ENCODE assay signal across 16 cellular contexts in genomic region chr13:110337287-110337686, GRCh38. TPM values are rescaled to one million over a fixed set of nuclear protein-coding genes. Genes with fewer than 3 reads are reported as not detected.
DNase-seq lines count a peak whose midpoint lies in the region; ATAC-seq, FAIRE-seq and TF ChIP-seq lines count a peak whose summit lies in the region.
"Had no signal": no experiment of that assay in that cellular context is flagged by ENCODE, and none has a peak within 500 bp of the region (broad histone marks: within the 10 kb centered on the region; RNA-seq: fewer than 3 reads in every experiment).

No MANE protein-coding gene starts in this region.

- ATAC-seq in RWPE2 (ENCODE audit: low read depth) (no peak), HG02884 (IDR thresholded peaks at IDR 0.05; ENCODE audit: unreplicated experiment) (no peak)
- ATAC-seq: activated CD4-positive, alpha-beta T cell treated with anti-CD3 and anti-CD28 coated beads for 36 hours had no signal

- peaks cover 13% of the 10 kb centered on the region for H3K27me3 Mint-ChIP-seq in endothelial cell (ENCODE audit: unreplicated experiment)

- DNase-seq in RWPE2 (ENCODE audit: low spot score): no peak
- DNase-seq in endothelial cell (ENCODE audit: low spot score): no peak
- no peak for DNase-seq in dorsolateral prefrontal cortex
- DNase-seq in SIG-M5 (lab: John Stamatoyannopoulos, UW): no peak
- no peak for DNase-seq in GM19239 (ENCODE audit: insufficient read length, low spot score)
- DNase-seq: activated CD4-positive, alpha-beta T cell treated with anti-CD3 and anti-CD28 coated beads for 36 hours; CD8-positive, alpha-beta memory T cell; Karpas-422; NCI-H1417 treated with DMSO at 0.1 percent for 48 hours; NCI-H345; NK-92 treated with Interleukin-12 subunit alpha and Interleukin-12 subunit beta, amount 100 ng/mL, for 24 hours had no signal

- intact Hi-C loops in dorsolateral prefrontal cortex (cut with DNase I): no loop called here

- peaks cover 89% of the 10 kb centered on the region for H3K4me1 Mint-ChIP-seq in endothelial cell (ENCODE audit: unreplicated experiment)

- H3K4me3 ChIP-seq in RWPE2 (ENCODE audit: severe bottlenecking) (no peak overlapping the region), mesodermal cell (ENCODE audit: extremely low read depth, insufficient read depth, low read length, poor library complexity, severe bottlenecking) (no peak overlapping the region), skeletal muscle tissue (ENCODE audit: low read length in 3 of 3) (no peak overlapping the region), dorsolateral prefrontal cortex (no peak overlapping the region)

- H3K36me3 Mint-ChIP-seq in endothelial cell (ENCODE audit: low read depth, unreplicated experiment): peaks cover 48% of the 10 kb centered on the region
- H3K36me3 Mint-ChIP-seq: activated naive CD8-positive, alpha-beta T cell; CD8-positive, alpha-beta memory T cell had no signal

- H3K27ac Mint-ChIP-seq in endothelial cell (ENCODE audit: unreplicated experiment): peak overlapping the region; percentile 70
- H3K27ac Mint-ChIP-seq: activated CD4-positive, alpha-beta T cell treated with anti-CD3 and anti-CD28 coated beads for 36 hours; activated naive CD8-positive, alpha-beta T cell had no signal

- no peaks in the 10 kb centered on the region for H3K27me3 ChIP-seq in RWPE2 (ENCODE audit: insufficient read depth, poor library complexity, severe bottlenecking)
- H3K27me3 ChIP-seq in skeletal muscle tissue (ENCODE audit: control insufficient read depth in 3 of 3, insufficient read depth in 3 of 3, low read length in 3 of 3): peaks cover under 1 to 12% (median 6%) of the 10 kb centered on the region in 3 donors
- peaks cover 0 to 4% (median 0%) of the 10 kb centered on the region in 45 donors for H3K27me3 ChIP-seq in dorsolateral prefrontal cortex

- H3K9me3 ChIP-seq in RWPE2 (ENCODE audit: severe bottlenecking): no peaks in the 10 kb centered on the region
- H3K9me3 ChIP-seq in mesodermal cell (ENCODE audit: control insufficient read depth, low read length): no peaks in the 10 kb centered on the region
- H3K9me3 ChIP-seq in skeletal muscle tissue (ENCODE audit: control insufficient read depth in 3 of 3, low read length in 3 of 3): no peaks in the 10 kb centered on the region

- H3K9me3 Mint-ChIP-seq in endothelial cell (ENCODE audit: unreplicated experiment): no peaks in the 10 kb centered on the region

- H3K36me3 ChIP-seq in RWPE2 (ENCODE audit: low read depth) (peaks cover 23% of the 10 kb centered on the region), mesodermal cell (ENCODE audit: control insufficient read depth, insufficient read depth, low read length) (peaks cover 64% of the 10 kb centered on the region), skeletal muscle tissue (ENCODE audit: control insufficient read depth in 3 of 3, insufficient read depth in 3 of 3, low read length in 3 of 3) (peaks cover 0 to 2% (median 2%) of the 10 kb centered on the region in 3 donors)

- H3K4me1 ChIP-seq in RWPE2 (ENCODE audit: insufficient read depth, poor library complexity, severe bottlenecking): peaks cover 25% of the 10 kb centered on the region
- peaks cover 71% of the 10 kb centered on the region for H3K4me1 ChIP-seq in mesodermal cell (ENCODE audit: control insufficient read depth, insufficient read depth, low read length, poor library complexity, severe bottlenecking)
- peaks cover 39 to 59% (median 39%) of the 10 kb centered on the region in 3 donors for H3K4me1 ChIP-seq in skeletal muscle tissue (ENCODE audit: control insufficient read depth in 3 of 3, insufficient read depth in 3 of 3, low read length in 3 of 3)

- peak overlapping the region; percentile 99 for H3K27ac ChIP-seq in RWPE2 (ENCODE audit: poor library complexity, severe bottlenecking)
- H3K27ac ChIP-seq in mesodermal cell (ENCODE audit: low read depth, low read length, severe bottlenecking): peak overlapping the region; percentile 43
- H3K27ac ChIP-seq in skeletal muscle tissue (ENCODE audit: low read depth, low read length): peak overlapping the region; percentile 87
- H3K27ac ChIP-seq in dorsolateral prefrontal cortex: peak overlapping the region in 20 of 59 donors; percentile 9 to 90 (median 56)

- WGBS in mesodermal cell (ENCODE audit: insufficient coverage in 2 of 2), 2 experiments: 89 to 97% methylated on average over 6 to 7 of the region's 7 CpGs

- H3K9ac ChIP-seq in skeletal muscle tissue (ENCODE audit: low read depth in 1 of 3, low read length in 3 of 3): peak overlapping the region in 1 of 3 donors; percentile 45

- FAIRE-seq in GM19239 (lab: Jason Lieb, UNC): no peak

- no peak overlapping the region for H3K4me3 Mint-ChIP-seq in endothelial cell (ENCODE audit: unreplicated experiment)
- H3K4me3 Mint-ChIP-seq: activated CD4-positive, alpha-beta T cell treated with anti-CD3 and anti-CD28 coated beads for 36 hours; activated naive CD8-positive, alpha-beta T cell; CD8-positive, alpha-beta memory T cell had no signal

- no peak for TF ChIP-seq CTCF in RWPE2 (IDR thresholded peaks at IDR 0.05; ENCODE audit: poor library complexity, severe bottlenecking)
- no peak for TF ChIP-seq CTCF in endothelial cell (IDR thresholded peaks at IDR 0.05; ENCODE audit: unreplicated experiment)
- no peak for TF ChIP-seq CTCF in dorsolateral prefrontal cortex (IDR thresholded peaks at IDR 0.05 in 54 of 56, conservative IDR thresholded peaks at IDR 0.05 in 2 of 56; ENCODE audit: low read depth in 1 of 56, partially characterized antibody in 56 of 56)

RNA-seq across cellular contexts. Expression of gene COL4A2, which starts 30.2 kb away (rescaled TPM):
- total RNA-seq in endothelial cell (ENCODE audit: unreplicated experiment) (1,556 TPM), skeletal muscle tissue (511 TPM), dorsolateral prefrontal cortex (100 to 1,000 TPM in 1 of 120 experiments, 10 to 100 TPM in 119; 12.9 to 107 (median 31.0) TPM)
- polyA plus RNA-seq in mesodermal cell (2013, experiment 1 of 2): 583 TPM
- polyA plus RNA-seq in mesodermal cell (2013, experiment 2 of 2): 545 TPM
- total RNA-seq: activated CD4-positive, alpha-beta T cell treated with anti-CD3 and anti-CD28 coated beads for 36 hours; CD8-positive, alpha-beta memory T cell; T-helper 2 cell treated with Interferon-gamma antibody and Interleukin-4, amounts not matched to agents 100 ng/mL and 5 ng/mL, for 36 hours had no signal
- polyA plus RNA-seq: CD8-positive, alpha-beta memory T cell had no signal

RNA-seq across cellular contexts. Expression of gene COL4A1, which starts 30.3 kb away (rescaled TPM):
- 2,720 TPM for total RNA-seq in endothelial cell (ENCODE audit: unreplicated experiment)
- 570 TPM for polyA plus RNA-seq in mesodermal cell (2013, experiment 1 of 2)
- polyA plus RNA-seq in mesodermal cell (2013, experiment 2 of 2): 588 TPM
- total RNA-seq in skeletal muscle tissue: 774 TPM
- 100 to 1,000 TPM in 1 of 120 experiments, 10 to 100 TPM in 113, 1 to 10 TPM in 6; 7.5 to 122 (median 19.9) TPM for total RNA-seq in dorsolateral prefrontal cortex
- total RNA-seq: CD8-positive, alpha-beta memory T cell; T-helper 2 cell treated with Interferon-gamma antibody and Interleukin-4, amounts not matched to agents 100 ng/mL and 5 ng/mL, for 36 hours had no signal
- polyA plus RNA-seq: CD8-positive, alpha-beta memory T cell had no signal
